ENCODE assay signal across 1 cellular context in the genomic region with DNA sequence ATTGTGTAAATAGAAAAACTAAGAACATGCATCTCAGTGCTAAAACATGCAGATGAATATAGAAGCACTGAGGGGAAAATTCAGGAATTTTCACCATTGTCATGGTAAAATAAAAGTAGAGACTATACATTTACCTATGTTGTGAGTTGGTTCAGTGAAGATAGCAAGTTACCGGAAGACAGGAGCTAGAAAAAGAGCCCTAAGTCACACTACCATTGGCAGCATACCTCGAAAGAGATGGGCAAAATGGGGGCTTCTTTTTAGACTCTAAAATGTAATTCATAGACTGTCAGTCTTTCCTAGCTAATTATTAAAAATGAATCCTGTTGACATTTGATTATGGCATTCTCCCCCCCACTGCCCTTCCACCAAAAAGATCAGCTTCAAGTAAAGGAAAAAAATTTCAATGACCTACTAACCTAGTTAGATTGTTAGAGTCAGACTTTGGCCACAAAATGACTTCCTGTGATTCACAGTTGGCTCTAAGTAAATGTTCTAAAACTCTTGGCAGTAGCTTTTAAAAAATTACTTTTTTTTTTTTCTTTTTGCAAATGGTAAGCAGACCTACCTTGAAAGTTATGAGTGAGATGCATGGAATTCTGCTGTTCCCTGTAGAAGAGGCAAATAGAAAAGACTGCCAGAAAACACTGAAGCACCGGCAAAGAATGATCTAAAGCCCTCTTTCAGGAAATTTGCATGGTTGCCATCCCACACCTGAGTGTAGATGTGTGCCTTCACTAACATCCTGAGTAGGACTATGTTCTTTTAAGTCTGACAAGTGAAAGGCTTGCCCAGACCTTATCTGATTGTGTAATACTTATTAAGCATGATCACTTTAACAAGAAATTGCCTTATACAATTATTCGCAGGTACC.
TF ChIP-seq lines count a peak whose summit lies in the region.

No MANE protein-coding gene starts in this region.

TF ChIP-seq in HepG2, 621 proteins besides CTCF, POLR2A, EP300 and RAD21:
- TF ChIP-seq CEBPB (IDR thresholded peaks at IDR 0.05; ENCODE audit: borderline replicate concordance, low read depth, low read length), result peak; percentile 61
- TF ChIP-seq, protein P1, sequence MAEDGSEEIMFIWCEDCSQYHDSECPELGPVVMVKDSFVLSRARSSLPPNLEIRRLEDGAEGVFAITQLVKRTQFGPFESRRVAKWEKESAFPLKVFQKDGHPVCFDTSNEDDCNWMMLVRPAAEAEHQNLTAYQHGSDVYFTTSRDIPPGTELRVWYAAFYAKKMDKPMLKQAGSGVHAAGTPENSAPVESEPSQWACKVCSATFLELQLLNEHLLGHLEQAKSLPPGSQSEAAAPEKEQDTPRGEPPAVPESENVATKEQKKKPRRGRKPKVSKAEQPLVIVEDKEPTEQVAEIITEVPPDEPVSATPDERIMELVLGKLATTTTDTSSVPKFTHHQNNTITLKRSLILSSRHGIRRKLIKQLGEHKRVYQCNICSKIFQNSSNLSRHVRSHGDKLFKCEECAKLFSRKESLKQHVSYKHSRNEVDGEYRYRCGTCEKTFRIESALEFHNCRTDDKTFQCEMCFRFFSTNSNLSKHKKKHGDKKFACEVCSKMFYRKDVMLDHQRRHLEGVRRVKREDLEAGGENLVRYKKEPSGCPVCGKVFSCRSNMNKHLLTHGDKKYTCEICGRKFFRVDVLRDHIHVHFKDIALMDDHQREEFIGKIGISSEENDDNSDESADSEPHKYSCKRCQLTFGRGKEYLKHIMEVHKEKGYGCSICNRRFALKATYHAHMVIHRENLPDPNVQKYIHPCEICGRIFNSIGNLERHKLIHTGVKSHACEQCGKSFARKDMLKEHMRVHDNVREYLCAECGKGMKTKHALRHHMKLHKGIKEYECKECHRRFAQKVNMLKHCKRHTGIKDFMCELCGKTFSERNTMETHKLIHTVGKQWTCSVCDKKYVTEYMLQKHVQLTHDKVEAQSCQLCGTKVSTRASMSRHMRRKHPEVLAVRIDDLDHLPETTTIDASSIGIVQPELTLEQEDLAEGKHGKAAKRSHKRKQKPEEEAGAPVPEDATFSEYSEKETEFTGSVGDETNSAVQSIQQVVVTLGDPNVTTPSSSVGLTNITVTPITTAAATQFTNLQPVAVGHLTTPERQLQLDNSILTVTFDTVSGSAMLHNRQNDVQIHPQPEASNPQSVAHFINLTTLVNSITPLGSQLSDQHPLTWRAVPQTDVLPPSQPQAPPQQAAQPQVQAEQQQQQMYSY (CRISPR knock-in tag; IDR thresholded peaks at IDR 0.05), result no peak
